In the genomic region with DNA sequence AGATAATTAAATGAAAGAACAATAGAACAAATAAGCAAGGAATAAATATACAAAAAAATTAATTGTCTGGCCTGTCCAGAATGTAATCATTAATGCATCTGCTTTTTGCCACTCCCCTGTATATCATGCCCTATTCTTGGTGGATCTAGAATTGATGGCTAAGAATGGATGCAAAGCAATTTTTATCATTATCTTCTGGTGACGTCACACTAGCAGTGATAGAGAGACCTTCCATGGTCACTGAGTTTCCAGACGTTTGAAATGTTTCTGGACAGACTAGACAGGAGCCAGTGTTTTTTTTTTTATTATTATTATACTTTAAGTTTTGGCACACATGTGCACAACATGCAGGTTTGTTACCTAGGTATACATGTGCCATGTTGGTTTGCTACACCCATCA, we compare ENCODE assay signal across 27 cellular contexts.
"Had no signal": no experiment of that assay in that cellular context is flagged by ENCODE, and none has a peak within 500 bp of the region (broad histone marks: within the 10 kb centered on the region; RNA-seq: fewer than 3 reads in every experiment).

No MANE protein-coding gene starts in this region.

- FAIRE-seq: colon, endometrium, endothelial cell of umbilical vein had no signal

- H3K27me3 ChIP-seq: colonic mucosa, dorsolateral prefrontal cortex, esophagus muscularis mucosa, esophagus squamous epithelium, foreskin keratinocyte, gastrocnemius medialis, gastroesophageal sphincter, heart left ventricle, heart right ventricle had no signal

- ATAC-seq: effector memory CD8-positive, alpha-beta T cell; esophagus mucosa; foreskin keratinocyte; gastrocnemius medialis; gastroesophageal sphincter; heart left ventricle; heart right ventricle had no signal

- H3K9me3 ChIP-seq: colonic mucosa, gastrocnemius medialis had no signal

- H3K4me3 ChIP-seq: colonic mucosa, coronary artery, dorsolateral prefrontal cortex, esophagus muscularis mucosa, esophagus squamous epithelium, gastrocnemius medialis, gastroesophageal sphincter, heart left ventricle, heart right ventricle had no signal

- DNase-seq: colonic mucosa; cortex of kidney; dermis blood vessel endothelial cell; dorsolateral prefrontal cortex; effector CD4-positive, alpha-beta T cell; effector CD8-positive, alpha-beta T cell; effector memory CD4-positive, alpha-beta T cell; effector memory CD8-positive, alpha-beta T cell; endodermal cell; erythroblast; esophagus squamous epithelium; foreskin fibroblast; foreskin keratinocyte; foreskin melanocyte; gastrocnemius medialis; glutamatergic neuron; head of caudate nucleus; heart left ventricle; heart right ventricle had no signal

- H3K4me1 ChIP-seq: colonic mucosa, esophagus muscularis mucosa, esophagus squamous epithelium, foreskin keratinocyte, gastrocnemius medialis, gastroesophageal sphincter, heart left ventricle, heart right ventricle had no signal

- H3K36me3 ChIP-seq: colonic mucosa, esophagus muscularis mucosa, esophagus squamous epithelium, gastrocnemius medialis, gastroesophageal sphincter, heart left ventricle, heart right ventricle had no signal

- H3K27ac ChIP-seq: colonic mucosa, coronary artery, dorsolateral prefrontal cortex, epithelial cell of prostate, esophagus muscularis mucosa, esophagus squamous epithelium, foreskin keratinocyte, gastrocnemius medialis, gastroesophageal sphincter, heart left ventricle, heart right ventricle had no signal
